Comparison of ENCODE assay signal across 37 cellular contexts in the genomic region with DNA sequence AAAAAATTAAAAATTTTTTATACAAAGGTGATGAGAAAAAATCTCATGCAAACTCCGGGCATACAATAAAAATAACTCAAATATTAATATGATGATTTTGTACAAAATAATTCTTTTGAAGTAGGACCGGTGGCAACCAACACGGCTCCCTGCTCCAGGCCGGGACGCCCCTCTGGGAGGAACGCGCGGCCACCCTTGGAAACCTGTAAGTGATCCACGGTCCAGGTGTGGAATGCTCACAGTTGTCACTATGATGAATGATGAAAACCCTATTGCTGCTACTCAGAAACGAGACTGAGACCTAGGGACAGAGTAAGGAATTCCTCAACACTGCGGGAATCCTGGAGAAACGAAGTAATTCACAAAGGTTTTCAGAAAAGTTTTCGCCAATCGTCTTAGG.
"Had no signal": no experiment of that assay in that cellular context is flagged by ENCODE, and none has a peak within 500 bp of the region (broad histone marks: within the 10 kb centered on the region; RNA-seq: fewer than 3 reads in every experiment).

No MANE protein-coding gene starts in this region.

- H3K4me1 ChIP-seq: ascending aorta had no signal

- ATAC-seq: activated CD8-positive, alpha-beta T cell treated with anti-CD3 and anti-CD28 coated beads for 36 hours; activated naive CD8-positive, alpha-beta T cell treated with anti-CD3 and anti-CD28 coated beads, Interleukin-2, amount 50 U/mL, for 24 hours; activated T-cell treated with anti-CD3 and anti-CD28 coated beads, Interleukin-2, amount 50 U/mL, for 4 hours; activated T-cell treated with anti-CD3 and anti-CD28 coated beads, Interleukin-2, amount 50 U/mL, for 72 hours had no signal

- H3K4me1 Mint-ChIP-seq: activated B cell treated with CpG ODN at 0.5 μM for 24 hours; activated CD4-positive, alpha-beta T cell treated with anti-CD3 and anti-CD28 coated beads, Interleukin-2, amount 10 ng/mL, durations not matched to agents 24 days and 14 days; activated naive CD8-positive, alpha-beta T cell treated with anti-CD3 and anti-CD28 coated beads, Interleukin-2, amount 50 U/mL, for 24 hours; central memory CD8-positive, alpha-beta T cell had no signal

- H3K36me3 ChIP-seq: ascending aorta, cardiac muscle cell had no signal

- H3K27ac ChIP-seq: ascending aorta, cardiac muscle cell, VCaP had no signal

- H3K9me3 Mint-ChIP-seq: activated B cell treated with CpG ODN at 0.5 μM for 24 hours; activated CD4-positive, alpha-beta T cell treated with anti-CD3 and anti-CD28 coated beads, Interleukin-2, amount 10 ng/mL, durations not matched to agents 24 days and 14 days; activated CD8-positive, alpha-beta T cell treated with anti-CD3 and anti-CD28 coated beads for 36 hours; activated naive CD4-positive, alpha-beta T cell treated with anti-CD3 and anti-CD28 coated beads, Interleukin-2, amount 50 U/mL, for 24 hours; activated naive CD8-positive, alpha-beta T cell treated with anti-CD3 and anti-CD28 coated beads, Interleukin-2, amount 10 ng/mL, durations not matched to agents 7 days and 5 days; activated naive CD8-positive, alpha-beta T cell treated with anti-CD3 and anti-CD28 coated beads, Interleukin-2, amount 50 U/mL, for 24 hours; activated T-cell treated with anti-CD3 and anti-CD28 coated beads, Interleukin-2, amount 50 U/mL, for 4 hours; activated T-cell treated with anti-CD3 and anti-CD28 coated beads, Interleukin-2, amount 50 U/mL, for 72 hours; activated T-helper 1 cell treated with anti-CD3 and anti-CD28 coated beads, Interleukin-12 subunit alpha, Interleukin-12 subunit beta, Interleukin-2, Interleukin-4 antibody, amounts not matched to agents 30 ng/mL and 10 ng/mL and 1 ng/mL, durations not matched to agents 14 hours and 24 hours and 36 hours; activated T-helper 2 cell treated with anti-CD3 and anti-CD28 coated beads, Interferon-gamma antibody, Interleukin-2, Interleukin-4, amounts not matched to agents 10 μg/mL and 5 μg/mL and 100 μg/mL, durations not matched to agents 14 hours and 24 hours and 36 hours; central memory CD8-positive, alpha-beta T cell; T-helper 1 cell treated with Interleukin-12 subunit alpha and Interleukin-12 subunit beta and Interleukin-4 antibody, amounts not matched to agents 30 μg/mL and 1 μg/mL, for 36 hours; T-helper 2 cell treated with Interferon-gamma antibody and Interleukin-4, amounts not matched to agents 5 μg/mL and 100 μg/mL, for 36 hours had no signal

- H3K27me3 ChIP-seq: ascending aorta, cardiac muscle cell had no signal

- H3K4me3 ChIP-seq: ascending aorta, cardiac muscle cell had no signal

- H3K27ac Mint-ChIP-seq: activated B cell treated with CpG ODN at 0.5 μM for 24 hours; activated CD4-positive, alpha-beta memory T cell treated with anti-CD3 and anti-CD28 coated beads for 36 hours; activated CD4-positive, alpha-beta T cell treated with anti-CD3 and anti-CD28 coated beads, Interleukin-2, amount 10 ng/mL, durations not matched to agents 24 days and 14 days; activated CD8-positive, alpha-beta T cell treated with anti-CD3 and anti-CD28 coated beads for 36 hours; activated naive CD4-positive, alpha-beta T cell treated with anti-CD3 and anti-CD28 coated beads, Interleukin-2, amount 10 ng/mL, durations not matched to agents 7 days and 5 days; activated naive CD4-positive, alpha-beta T cell treated with anti-CD3 and anti-CD28 coated beads, Interleukin-2, amount 50 U/mL, for 24 hours; activated naive CD8-positive, alpha-beta T cell; activated naive CD8-positive, alpha-beta T cell treated with anti-CD3 and anti-CD28 coated beads, Interleukin-2, amount 10 ng/mL, durations not matched to agents 7 days and 5 days; activated naive CD8-positive, alpha-beta T cell treated with anti-CD3 and anti-CD28 coated beads, Interleukin-2, amount 50 U/mL, for 24 hours; activated T-cell treated with anti-CD3 and anti-CD28 coated beads, Interleukin-2, amount 50 U/mL, for 72 hours; activated T-helper 1 cell treated with anti-CD3 and anti-CD28 coated beads, Interleukin-12 subunit alpha, Interleukin-12 subunit beta, Interleukin-2, Interleukin-4 antibody, amounts not matched to agents 30 ng/mL and 10 ng/mL and 1 ng/mL, durations not matched to agents 14 hours and 24 hours and 36 hours; activated T-helper 2 cell treated with anti-CD3 and anti-CD28 coated beads, Interferon-gamma antibody, Interleukin-2, Interleukin-4, amounts not matched to agents 10 μg/mL and 5 μg/mL and 100 μg/mL, durations not matched to agents 14 hours and 24 hours and 36 hours; T-helper 1 cell treated with Interleukin-12 subunit alpha and Interleukin-12 subunit beta and Interleukin-4 antibody, amounts not matched to agents 30 μg/mL and 1 μg/mL, for 36 hours; T-helper 2 cell treated with Interferon-gamma antibody and Interleukin-4, amounts not matched to agents 5 μg/mL and 100 μg/mL, for 36 hours had no signal

- H3K4me3 Mint-ChIP-seq: activated B cell treated with CpG ODN at 0.5 μM for 24 hours; activated CD4-positive, alpha-beta memory T cell treated with anti-CD3 and anti-CD28 coated beads for 36 hours; activated CD4-positive, alpha-beta T cell treated with anti-CD3 and anti-CD28 coated beads, Interleukin-2, amount 10 ng/mL, durations not matched to agents 24 days and 14 days; activated CD8-positive, alpha-beta T cell treated with anti-CD3 and anti-CD28 coated beads for 36 hours; activated naive CD4-positive, alpha-beta T cell treated with anti-CD3 and anti-CD28 coated beads, Interleukin-2, amount 10 ng/mL, durations not matched to agents 7 days and 5 days; activated naive CD4-positive, alpha-beta T cell treated with anti-CD3 and anti-CD28 coated beads, Interleukin-2, amount 50 U/mL, for 24 hours; activated naive CD8-positive, alpha-beta T cell; activated naive CD8-positive, alpha-beta T cell treated with anti-CD3 and anti-CD28 coated beads, Interleukin-2, amount 10 ng/mL, durations not matched to agents 7 days and 5 days; activated naive CD8-positive, alpha-beta T cell treated with anti-CD3 and anti-CD28 coated beads, Interleukin-2, amount 50 U/mL, for 24 hours; activated T-cell treated with anti-CD3 and anti-CD28 coated beads, Interleukin-2, amount 50 U/mL, for 4 hours; activated T-cell treated with anti-CD3 and anti-CD28 coated beads, Interleukin-2, amount 50 U/mL, for 72 hours; activated T-helper 1 cell treated with anti-CD3 and anti-CD28 coated beads, Interleukin-12 subunit alpha, Interleukin-12 subunit beta, Interleukin-2, Interleukin-4 antibody, amounts not matched to agents 30 ng/mL and 10 ng/mL and 1 ng/mL, durations not matched to agents 14 hours and 24 hours and 36 hours; brain; central memory CD8-positive, alpha-beta T cell; T-helper 1 cell treated with Interleukin-12 subunit alpha and Interleukin-12 subunit beta and Interleukin-4 antibody, amounts not matched to agents 30 μg/mL and 1 μg/mL, for 36 hours; T-helper 2 cell treated with Interferon-gamma antibody and Interleukin-4, amounts not matched to agents 5 μg/mL and 100 μg/mL, for 36 hours had no signal

- H3K27me3 Mint-ChIP-seq: activated B cell treated with CpG ODN at 0.5 μM for 24 hours; activated CD4-positive, alpha-beta memory T cell treated with anti-CD3 and anti-CD28 coated beads for 36 hours; activated CD4-positive, alpha-beta T cell treated with anti-CD3 and anti-CD28 coated beads, Interleukin-2, amount 10 ng/mL, durations not matched to agents 24 days and 14 days; activated CD8-positive, alpha-beta T cell treated with anti-CD3 and anti-CD28 coated beads for 36 hours; activated naive CD4-positive, alpha-beta T cell treated with anti-CD3 and anti-CD28 coated beads, Interleukin-2, amount 10 ng/mL, durations not matched to agents 7 days and 5 days; activated naive CD4-positive, alpha-beta T cell treated with anti-CD3 and anti-CD28 coated beads, Interleukin-2, amount 50 U/mL, for 24 hours; activated naive CD8-positive, alpha-beta T cell; activated naive CD8-positive, alpha-beta T cell treated with anti-CD3 and anti-CD28 coated beads, Interleukin-2, amount 10 ng/mL, durations not matched to agents 7 days and 5 days; activated naive CD8-positive, alpha-beta T cell treated with anti-CD3 and anti-CD28 coated beads, Interleukin-2, amount 50 U/mL, for 24 hours; central memory CD8-positive, alpha-beta T cell had no signal

- DNase-seq: activated B cell treated with CpG ODN at 0.5 μM for 24 hours; activated CD4-positive, alpha-beta memory T cell treated with anti-CD3 and anti-CD28 coated beads for 36 hours; activated CD4-positive, alpha-beta T cell treated with anti-CD3 and anti-CD28 coated beads for 4 hours; activated CD4-positive, alpha-beta T cell treated with anti-CD3 and anti-CD28 coated beads, Interleukin-2, amount 10 ng/mL, durations not matched to agents 24 days and 14 days; activated CD4-positive, alpha-beta T cell treated with anti-CD3 and anti-CD28 coated beads, Interleukin-2, amount 50 U/mL, for 1 hour; activated CD4-positive, alpha-beta T cell treated with anti-CD3 and anti-CD28 coated beads, Interleukin-2, amount 50 U/mL, for 4 hours; activated CD4-positive, CD25-positive, alpha-beta regulatory T cell treated with anti-CD3 and anti-CD28 coated beads, Interleukin-2, amount 50 U/mL, for 72 hours; activated CD8-positive, alpha-beta memory T cell treated with anti-CD3 and anti-CD28 coated beads, Interleukin-2, amount 50 U/mL, for 4 hours; activated CD8-positive, alpha-beta T cell treated with anti-CD3 and anti-CD28 coated beads for 36 hours; activated effector memory CD4-positive, alpha-beta T cell treated with Interleukin-2 at 50 U/mL for 16 hours; activated gamma-delta T cell; activated naive CD4-positive, alpha-beta T cell treated with anti-CD3 and anti-CD28 coated beads, Interleukin-2, amount 10 ng/mL, durations not matched to agents 7 days and 5 days; activated naive CD4-positive, alpha-beta T cell treated with Interleukin-2 at 50 U/mL for 16 hours; activated naive CD8-positive, alpha-beta T cell treated with anti-CD3 and anti-CD28 coated beads, Interleukin-2, amount 10 ng/mL, durations not matched to agents 7 days and 5 days; activated naive CD8-positive, alpha-beta T cell treated with anti-CD3 and anti-CD28 coated beads, Interleukin-2, amount 50 U/mL, for 24 hours; activated T-cell treated with anti-CD3 and anti-CD28 coated beads for 4 hours; activated T-cell treated with anti-CD3 and anti-CD28 coated beads, Interleukin-2, amount 50 U/mL, for 1 hour; activated T-cell treated with anti-CD3 and anti-CD28 coated beads, Interleukin-2, amount 50 U/mL, for 4 hours; activated T-cell treated with anti-CD3 and anti-CD28 coated beads, Interleukin-2, amount 50 U/mL, for 72 hours; amygdala; anterior cingulate cortex; caudate nucleus; T-helper 1 cell; T-helper 2 cell; T-helper 9 cell had no signal

- H3K9me3 ChIP-seq: ascending aorta had no signal

- FAIRE-seq: TTC549 had no signal

- H3K36me3 Mint-ChIP-seq: activated CD4-positive, alpha-beta memory T cell treated with anti-CD3 and anti-CD28 coated beads for 36 hours; activated naive CD4-positive, alpha-beta T cell treated with anti-CD3 and anti-CD28 coated beads, Interleukin-2, amount 10 ng/mL, durations not matched to agents 7 days and 5 days; activated naive CD4-positive, alpha-beta T cell treated with anti-CD3 and anti-CD28 coated beads, Interleukin-2, amount 50 U/mL, for 24 hours; activated naive CD8-positive, alpha-beta T cell; activated naive CD8-positive, alpha-beta T cell treated with anti-CD3 and anti-CD28 coated beads, Interleukin-2, amount 10 ng/mL, durations not matched to agents 7 days and 5 days; brain had no signal
